ENCODE assay signal across 1 cellular context in the genomic region with DNA sequence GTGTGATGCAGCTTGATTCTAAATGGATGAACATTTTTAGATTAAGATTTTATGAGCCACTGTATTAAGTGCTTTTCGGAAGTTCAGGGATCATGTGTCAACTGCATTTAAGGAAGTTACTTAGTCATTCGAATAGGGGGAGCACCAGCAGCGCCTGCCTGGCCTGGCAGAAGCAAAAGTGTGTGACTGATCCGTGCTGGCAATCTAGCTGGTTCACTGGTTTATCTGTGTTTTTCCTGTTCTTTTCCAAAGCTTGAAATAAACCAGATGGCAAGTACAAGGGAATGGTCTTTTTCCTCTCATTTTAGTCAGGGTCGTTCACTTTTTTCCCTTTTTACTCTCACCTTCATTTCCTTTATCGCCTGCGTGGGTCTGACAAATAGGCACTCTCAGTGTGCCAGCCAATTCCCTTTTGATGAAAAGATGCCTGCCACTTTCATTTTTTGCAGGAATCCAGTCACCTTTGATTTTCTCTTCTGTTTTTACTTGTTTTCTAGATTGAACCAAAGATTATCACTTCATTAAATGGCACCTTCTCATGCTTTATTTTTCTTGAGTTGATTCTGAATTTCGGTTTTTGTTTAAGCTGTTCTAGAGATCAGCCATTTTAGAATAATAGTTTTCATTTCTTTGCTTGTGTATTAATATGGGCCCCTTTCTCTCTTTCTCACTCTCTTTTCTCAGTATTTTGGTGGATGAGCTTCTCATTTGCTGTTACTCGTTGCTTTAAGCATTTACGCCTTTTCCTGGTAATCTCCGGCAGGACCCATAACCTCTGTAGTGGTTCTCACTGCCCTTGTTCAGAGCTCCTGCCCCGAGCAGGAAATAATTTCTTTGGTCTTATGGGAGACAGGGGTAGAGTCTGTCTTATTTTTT.
TF ChIP-seq lines count a peak whose summit lies in the region.

No MANE protein-coding gene starts in this region.

TF ChIP-seq in GM23338, 12 proteins besides CTCF, POLR2A, EP300 and RAD21 (continued from another document):
- TF ChIP-seq ZNF462 (CRISPR knock-in tag; IDR thresholded peaks at IDR 0.05) (no peak), REST (IDR thresholded peaks at IDR 0.05; ENCODE audit: unreplicated experiment) (no peak), ZNF331 (CRISPR knock-in tag; IDR thresholded peaks at IDR 0.05; ENCODE audit: low read depth) (no peak)
